Comparison of ENCODE assay signal across 23 cellular contexts in genomic region chr12:18403182-18403581, GRCh38.
"Had no signal": no experiment of that assay in that cellular context is flagged by ENCODE, and none has a peak within 500 bp of the region (broad histone marks: within the 10 kb centered on the region; RNA-seq: fewer than 3 reads in every experiment).

No MANE protein-coding gene starts in this region.

- H3K27me3 ChIP-seq: adrenal gland, breast epithelium, colonic mucosa, dorsolateral prefrontal cortex, esophagus squamous epithelium, heart right ventricle, tibial artery had no signal

- H3K4me3 ChIP-seq: adrenal gland, breast epithelium, colonic mucosa, dorsolateral prefrontal cortex, esophagus squamous epithelium, heart right ventricle, lung, tibial artery had no signal

- H3K9me3 ChIP-seq: adrenal gland, breast epithelium, colonic mucosa, tibial artery had no signal

- H3K4me1 ChIP-seq: breast epithelium, colonic mucosa, tibial artery had no signal

- H3K36me3 ChIP-seq: adrenal gland, breast epithelium, colonic mucosa, esophagus squamous epithelium, heart right ventricle, tibial artery had no signal

- H3K27ac ChIP-seq: breast epithelium, colonic mucosa, dorsolateral prefrontal cortex, heart right ventricle, tibial artery had no signal

- DNase-seq: activated CD4-positive, alpha-beta T cell treated with anti-CD3 and anti-CD28 coated beads for 4 hours; activated CD4-positive, alpha-beta T cell treated with anti-CD3 and anti-CD28 coated beads, Interleukin-2, amount 50 U/mL, for 48 hours; activated CD4-positive, CD25-positive, alpha-beta regulatory T cell; activated CD8-positive, alpha-beta memory T cell treated with anti-CD3 and anti-CD28 coated beads, Interleukin-2, amount 50 U/mL, for 48 hours; activated naive CD4-positive, alpha-beta T cell; activated T-cell treated with anti-CD3 and anti-CD28 coated beads, Interleukin-2, amount 50 U/mL, for 4 hours; adrenal gland; colonic mucosa; dorsolateral prefrontal cortex; effector memory CD8-positive, alpha-beta T cell; esophagus squamous epithelium; heart right ventricle; islet precursor cell; left cardiac atrium; naive B cell; retina; stimulated activated CD4-positive, alpha-beta T cell treated with anti-CD3 and anti-CD28 coated beads, Interleukin-12 subunit alpha, Interleukin-12 subunit beta, amount 100 ng/mL, for 4 hours; stimulated activated CD4-positive, alpha-beta T cell treated with anti-CD3 and anti-CD28 coated beads, Interleukin-4, amount 100 ng/mL, for 4 hours; substantia nigra; T-helper 17 cell; tibial artery had no signal

- ATAC-seq: activated T-cell treated with anti-CD3 and anti-CD28 coated beads, Interleukin-2, amount 50 U/mL, for 4 hours; effector memory CD8-positive, alpha-beta T cell; heart right ventricle; T-helper 17 cell had no signal
